In genomic region chr19:10568444-10568825, GRCh38 we compare ENCODE assay signal across 1 cellular context.
TF ChIP-seq lines count a peak whose summit lies in the region.

No MANE protein-coding gene starts in this region.

TF ChIP-seq in GM12878, 131 proteins besides CTCF, POLR2A, EP300 and RAD21 (continues in another document):
- TF ChIP-seq SMAD5 (IDR thresholded peaks at IDR 0.05; ENCODE audit: low read depth) (no peak), ZBED1 (IDR thresholded peaks at IDR 0.05; ENCODE audit: borderline replicate concordance) (no peak), E2F4 (IDR thresholded peaks at IDR 0.05; ENCODE audit: low read depth, low read length) (no peak), YBX1 (IDR thresholded peaks at IDR 0.05) (no peak), ATF7 (IDR thresholded peaks at IDR 0.05; ENCODE audit: low read depth) (no peak), IKZF1 (conservative IDR thresholded peaks at IDR 0.05) (peak; percentile 73; the same call in 1 of the 2 replicates), ESRRA (IDR thresholded peaks at IDR 0.05; ENCODE audit: low read length) (no peak), LARP7 (IDR thresholded peaks at IDR 0.05) (peak; percentile 98), RB1 (IDR thresholded peaks at IDR 0.05; ENCODE audit: borderline replicate concordance) (peak; percentile 44; the same call in 1 of the 2 replicates), ATF3 (IDR thresholded peaks at IDR 0.05; ENCODE audit: borderline replicate concordance, extremely low read depth, low read depth, low read length) (no peak), USF2 (IDR thresholded peaks at IDR 0.05; ENCODE audit: borderline replicate concordance, low read depth, low read length) (no peak), MLLT1 (IDR thresholded peaks at IDR 0.05) (no peak), GATAD2B (conservative IDR thresholded peaks at IDR 0.05; ENCODE audit: low read depth) (peak; percentile 89), SMARCA5 (IDR thresholded peaks at IDR 0.05) (peak; percentile 91), TBL1XR1 (IDR thresholded peaks at IDR 0.05; ENCODE audit: low read depth, low read length) (no peak), ZNF217 (IDR thresholded peaks at IDR 0.05) (0 out of 2 replicates have a peak, but pooled peaks have one; percentile 64), CEBPZ (IDR thresholded peaks at IDR 0.05; ENCODE audit: low read depth, low read length) (no peak), DPF2 (IDR thresholded peaks at IDR 0.05) (peak; percentile 79), ZNF24 (IDR thresholded peaks at IDR 0.05) (0 out of 2 replicates have a peak, but pooled peaks have one; percentile 45), SKIL (IDR thresholded peaks at IDR 0.05; ENCODE audit: low read depth, poor library complexity, severe bottlenecking) (no peak), NRF1 (conservative IDR thresholded peaks at IDR 0.05; ENCODE audit: low read depth, low read length) (no peak), ZSCAN29 (IDR thresholded peaks at IDR 0.05) (0 out of 2 replicates have a peak, but pooled peaks have one; percentile 25), SUPT20H (IDR thresholded peaks at IDR 0.05; ENCODE audit: borderline replicate concordance, control insufficient read depth, low read depth, low read length) (no peak), NFXL1 (IDR thresholded peaks at IDR 0.05; ENCODE audit: borderline replicate concordance) (0 out of 2 replicates have a peak, but pooled peaks have one; percentile 75), MAX (IDR thresholded peaks at IDR 0.05; ENCODE audit: low read depth, low read length) (no peak), CHD4 (IDR thresholded peaks at IDR 0.05) (no peak), POU2F2 (IDR thresholded peaks at IDR 0.05; ENCODE audit: borderline replicate concordance, low read depth, low read length) (no peak), RELB (IDR thresholded peaks at IDR 0.05; ENCODE audit: low read depth) (no peak), RELA (IDR thresholded peaks at IDR 0.05; ENCODE audit: borderline replicate concordance, partially characterized antibody) (no peak), EZH2 (IDR thresholded peaks at IDR 0.05; ENCODE audit: borderline replicate concordance, control insufficient read depth, low read depth, low read length) (no peak), PAX5 (IDR thresholded peaks at IDR 0.05; ENCODE audit: borderline replicate concordance, low read depth, low read length) (no peak), CHD1 (IDR thresholded peaks at IDR 0.05; ENCODE audit: low read depth, low read length) (no peak), ZBTB40 (IDR thresholded peaks at IDR 0.05; ENCODE audit: borderline replicate concordance) (no peak), FOXM1 (IDR thresholded peaks at IDR 0.05; ENCODE audit: low read depth, low read length) (no peak), ZNF274 (IDR thresholded peaks at IDR 0.05; ENCODE audit: insufficient read depth, insufficient read length) (no peak), ZNF687 (IDR thresholded peaks at IDR 0.05) (0 out of 2 replicates have a peak, but pooled peaks have one; percentile 45)
